In genomic region chr3:147034359-147034758, GRCh38 we compare ENCODE assay signal across 30 cellular contexts.
"Had no signal": no experiment of that assay in that cellular context is flagged by ENCODE, and none has a peak within 500 bp of the region (broad histone marks: within the 10 kb centered on the region; RNA-seq: fewer than 3 reads in every experiment).

No MANE protein-coding gene starts in this region.

- DNase-seq: activated CD4-positive, alpha-beta memory T cell treated with anti-CD3 and anti-CD28 coated beads for 36 hours; activated CD4-positive, alpha-beta T cell treated with anti-CD3 and anti-CD28 coated beads for 36 hours; activated CD4-positive, alpha-beta T cell treated with anti-CD3 and anti-CD28 coated beads, Interleukin-2, amount 10 ng/mL, durations not matched to agents 24 days and 14 days; activated CD4-positive, CD25-positive, alpha-beta regulatory T cell; activated CD4-positive, CD25-positive, alpha-beta regulatory T cell treated with anti-CD3 and anti-CD28 coated beads, Interleukin-2, amount 50 U/mL, for 72 hours; activated CD8-positive, alpha-beta memory T cell treated with anti-CD3 and anti-CD28 coated beads, Interleukin-2, amount 10 ng/mL, durations not matched to agents 7 days and 5 days; activated CD8-positive, alpha-beta memory T cell treated with anti-CD3 and anti-CD28 coated beads, Interleukin-2, amount 50 U/mL, for 4 hours; activated CD8-positive, alpha-beta T cell treated with anti-CD3 and anti-CD28 coated beads, Interleukin-2, amount 10 ng/mL, durations not matched to agents 7 days and 5 days; activated effector memory CD4-positive, alpha-beta T cell treated with anti-CD3 and anti-CD28 coated beads, Interleukin-2, amount 50 U/mL, for 16 hours; activated naive CD4-positive, alpha-beta T cell treated with anti-CD3 and anti-CD28 coated beads for 36 hours; activated naive CD8-positive, alpha-beta T cell treated with anti-CD3 and anti-CD28 coated beads for 36 hours; activated naive CD8-positive, alpha-beta T cell treated with anti-CD3 and anti-CD28 coated beads, Interleukin-2, amount 50 U/mL, for 24 hours; activated T-cell treated with anti-CD3 and anti-CD28 coated beads, Interleukin-2, amount 50 U/mL, for 1 hour; activated T-cell treated with anti-CD3 and anti-CD28 coated beads, Interleukin-2, amount 50 U/mL, for 48 hours; adrenal gland; amygdala; aorta; brain microvascular endothelial cell; dorsolateral prefrontal cortex; effector memory CD4-positive, alpha-beta T cell; endodermal cell; foreskin fibroblast; heart left ventricle; T-helper 17 cell; T1000; WERI-Rb-1 had no signal

- H3K4me3 ChIP-seq: adrenal gland, coronary artery, dorsolateral prefrontal cortex, heart left ventricle had no signal

- H3K4me1 ChIP-seq: adrenal gland, heart left ventricle had no signal

- FAIRE-seq: bronchial epithelial cell, frontal cortex had no signal

- H3K36me3 ChIP-seq: adrenal gland, brain microvascular endothelial cell, heart left ventricle, WERI-Rb-1 had no signal

- ATAC-seq: activated CD4-positive, alpha-beta T cell treated with anti-CD3 and anti-CD28 coated beads for 36 hours; activated CD8-positive, alpha-beta memory T cell treated with anti-CD3 and anti-CD28 coated beads, Interleukin-2, amount 10 ng/mL, durations not matched to agents 7 days and 5 days; activated CD8-positive, alpha-beta T cell treated with anti-CD3 and anti-CD28 coated beads, Interleukin-2, amount 10 ng/mL, durations not matched to agents 7 days and 5 days; activated naive CD8-positive, alpha-beta T cell treated with anti-CD3 and anti-CD28 coated beads, Interleukin-2, amount 50 U/mL, for 24 hours; esophagus mucosa; heart left ventricle; T-helper 17 cell had no signal

- H3K9me3 ChIP-seq: adrenal gland had no signal

- H3K27me3 ChIP-seq: adrenal gland, brain microvascular endothelial cell, dorsolateral prefrontal cortex, heart left ventricle had no signal

- H3K27ac ChIP-seq: adrenal gland, brain microvascular endothelial cell, coronary artery, dorsolateral prefrontal cortex, heart left ventricle, WERI-Rb-1 had no signal
